In genomic region chr16:7367309-7367708, GRCh38 we compare ENCODE assay signal across 25 cellular contexts. TPM values are rescaled to one million over a fixed set of nuclear protein-coding genes. Genes with fewer than 3 reads are reported as not detected.
A peak's percentile ranks its signal among the peaks of the same experiment; 100 is the strongest.
DNase-seq lines count a peak whose midpoint lies in the region; ATAC-seq and TF ChIP-seq lines count a peak whose summit lies in the region.
"Had no signal": no experiment of that assay in that cellular context is flagged by ENCODE, and none has a peak within 500 bp of the region (broad histone marks: within the 10 kb centered on the region; RNA-seq: fewer than 3 reads in every experiment).

No MANE protein-coding gene starts in this region.

- TF ChIP-seq RAD21 in SK-N-SH (IDR thresholded peaks at IDR 0.05; ENCODE audit: low read length) = no peak

- H3K27ac Mint-ChIP-seq in glutamatergic neuron (ENCODE audit: unreplicated experiment) = peak overlapping the region; percentile 41
- H3K27ac Mint-ChIP-seq: CD14-positive monocyte; CD4-positive, alpha-beta memory T cell; CD4-positive, CD25-positive, alpha-beta regulatory T cell; CD8-positive, alpha-beta memory T cell had no signal

- H3K4me3 ChIP-seq in SK-N-SH (ENCODE audit: low read depth in 2 of 2, low read length in 1 of 2) = no peak overlapping the region
- H3K4me3 ChIP-seq: A549, BLaER1 had no signal

- no peaks in the 10 kb centered on the region for H3K9me2 ChIP-seq in SK-N-SH

- H3K4me2 ChIP-seq in SK-N-SH = no peak overlapping the region
- H3K4me2 ChIP-seq: A549, BLaER1 had no signal

- POLR2A ChIA-PET in SK-N-SH (lab: Yijun Ruan, JAX) = no interaction called here

- peaks cover 2% of the 10 kb centered on the region for H3K27me3 Mint-ChIP-seq in glutamatergic neuron (ENCODE audit: unreplicated experiment)
- H3K27me3 Mint-ChIP-seq: CD4-positive, alpha-beta memory T cell; CD4-positive, CD25-positive, alpha-beta regulatory T cell; CD8-positive, alpha-beta memory T cell had no signal

- 0 out of 4 replicates have a peak, but pooled peaks of 1 of the 2 experiments have one; percentile 5 for TF ChIP-seq EP300 in SK-N-SH (IDR thresholded peaks at IDR 0.05; ENCODE audit: borderline replicate concordance in 1 of 2, low read depth in 1 of 2, low read length in 1 of 2)

- in situ Hi-C loops in G401 (cut with HindIII; ENCODE audit: low sequenced_read_pairs) = no loop called here

- H2AFZ ChIP-seq in SK-N-SH (ENCODE audit: low read depth) = no peak overlapping the region

- TF ChIP-seq CTCF in SK-N-SH (IDR thresholded peaks at IDR 0.05) (no peak), glutamatergic neuron (IDR thresholded peaks at IDR 0.05; ENCODE audit: partially characterized antibody, unreplicated experiment) (no peak)

- H3K36me3 Mint-ChIP-seq in glutamatergic neuron (ENCODE audit: unreplicated experiment) = no peaks in the 10 kb centered on the region
- H3K36me3 Mint-ChIP-seq: CD14-positive monocyte; CD4-positive, alpha-beta memory T cell; CD4-positive, CD25-positive, alpha-beta regulatory T cell; CD8-positive, alpha-beta memory T cell had no signal

- no peaks in the 10 kb centered on the region for H3K27me3 ChIP-seq in SK-N-SH (ENCODE audit: insufficient read depth)
- H3K27me3 ChIP-seq: BE2C, BLaER1 had no signal

- H3F3A ChIP-seq in SK-N-SH (replicated peaks; ENCODE audit: insufficient read depth) = no peaks in the 10 kb centered on the region

- no peak overlapping the region for H3K27ac ChIP-seq in SK-N-SH (ENCODE audit: low read depth in 2 of 2, low read length in 1 of 2)
- H3K27ac ChIP-seq: A549, BLaER1 had no signal

- no peak overlapping the region for H3K9ac ChIP-seq in SK-N-SH
- H3K9ac ChIP-seq: BLaER1 had no signal

- CTCF ChIA-PET in SK-N-SH (lab: Yijun Ruan, JAX) = interaction anchor here (1.1 kb wide), 1 partner anchor 12 kb away, joined by 4 read pairs; no protein-coding TSS in a partner anchor

- peaks cover 11% of the 10 kb centered on the region for H3K9me3 Mint-ChIP-seq in glutamatergic neuron (ENCODE audit: unreplicated experiment)

- peaks cover 0 to 29% of the 10 kb centered on the region in 2 experiments; a peak in 2 of 4 replicates for H3K4me1 ChIP-seq in SK-N-SH (ENCODE audit: control insufficient read depth in 1 of 2, insufficient read depth in 2 of 2, low read depth in 1 of 2, low read length in 1 of 2)
- H3K4me1 ChIP-seq: A549, BE2C had no signal

- no peaks in the 10 kb centered on the region for H3K79me2 ChIP-seq in SK-N-SH (ENCODE audit: insufficient read depth)

- H3K36me3 ChIP-seq in SK-N-SH (replicated peaks in 1 of 2; ENCODE audit: control insufficient read depth in 1 of 2, insufficient read depth in 2 of 2, low read length in 1 of 2) = no peaks in the 10 kb centered on the region
- H3K36me3 ChIP-seq: BE2C, BLaER1 had no signal

- DNase-seq in SK-N-SH = no peak
- DNase-seq in Ammon's horn (ENCODE audit: low spot score) = peak; percentile 25
- DNase-seq in G401 (ENCODE audit: low spot score) = peak; percentile 56
- DNase-seq in glutamatergic neuron = no peak
- no peak for DNase-seq in NCI-H510A (lab: John Stamatoyannopoulos, UW)
- DNase-seq: AML-193; BE2C; CD4-positive, alpha-beta memory T cell; CD4-positive, CD25-positive, alpha-beta regulatory T cell; CD8-positive, alpha-beta memory T cell; COR-L47; DMS 273 treated with DMSO at 0.1 percent for 48 hours; DMS153; DMS53; DMS79; DND-41; EL; GF-D8 had no signal

- no peak for ATAC-seq in SK-N-SH treated with all-trans-retinoic acid at 6 μM for 48 hours
- no peak for ATAC-seq in HG02798 (IDR thresholded peaks at IDR 0.05; ENCODE audit: poor library complexity, unreplicated experiment)
- ATAC-seq: A549 had no signal

- no peaks in the 10 kb centered on the region for H3K9me3 ChIP-seq in SK-N-SH
- H3K9me3 ChIP-seq: A549, BE2C, BLaER1 had no signal

- H4K20me1 ChIP-seq in SK-N-SH (ENCODE audit: insufficient read depth) = no peaks in the 10 kb centered on the region
- H4K20me1 ChIP-seq: BLaER1 had no signal

- peaks cover 20% of the 10 kb centered on the region for H3K4me1 Mint-ChIP-seq in glutamatergic neuron (ENCODE audit: low read depth, unreplicated experiment)
- H3K4me1 Mint-ChIP-seq: CD14-positive monocyte; CD4-positive, alpha-beta memory T cell; CD4-positive, CD25-positive, alpha-beta regulatory T cell; CD8-positive, alpha-beta memory T cell had no signal

- WGBS in SK-N-SH (ENCODE audit: low lambda C conversion rate) = 3% methylated on average over 3 of the region's 3 CpGs

- no peak overlapping the region for H3K4me3 Mint-ChIP-seq in glutamatergic neuron (ENCODE audit: unreplicated experiment)
- H3K4me3 Mint-ChIP-seq: CD14-positive monocyte; CD4-positive, alpha-beta memory T cell; CD8-positive, alpha-beta memory T cell had no signal

TF ChIP-seq in SK-N-SH, 30 proteins besides CTCF, POLR2A, EP300 and RAD21:
- TF ChIP-seq USF2 (IDR thresholded peaks at IDR 0.05; ENCODE audit: borderline replicate concordance, low read depth, low read length) = no peak
- TF ChIP-seq GATA2 (CRISPR knock-in tag; IDR thresholded peaks at IDR 0.05) = peak; percentile 56

TF ChIP-seq in SK-N-SH treated with all-trans-retinoic acid at 6 μM for 48 hours, 23 proteins besides CTCF, POLR2A, EP300 and RAD21:
- TF ChIP-seq TCF4 (CRISPR knock-in tag; IDR thresholded peaks at IDR 0.05; ENCODE audit: borderline replicate concordance) = no peak
- TF ChIP-seq, protein P1, sequence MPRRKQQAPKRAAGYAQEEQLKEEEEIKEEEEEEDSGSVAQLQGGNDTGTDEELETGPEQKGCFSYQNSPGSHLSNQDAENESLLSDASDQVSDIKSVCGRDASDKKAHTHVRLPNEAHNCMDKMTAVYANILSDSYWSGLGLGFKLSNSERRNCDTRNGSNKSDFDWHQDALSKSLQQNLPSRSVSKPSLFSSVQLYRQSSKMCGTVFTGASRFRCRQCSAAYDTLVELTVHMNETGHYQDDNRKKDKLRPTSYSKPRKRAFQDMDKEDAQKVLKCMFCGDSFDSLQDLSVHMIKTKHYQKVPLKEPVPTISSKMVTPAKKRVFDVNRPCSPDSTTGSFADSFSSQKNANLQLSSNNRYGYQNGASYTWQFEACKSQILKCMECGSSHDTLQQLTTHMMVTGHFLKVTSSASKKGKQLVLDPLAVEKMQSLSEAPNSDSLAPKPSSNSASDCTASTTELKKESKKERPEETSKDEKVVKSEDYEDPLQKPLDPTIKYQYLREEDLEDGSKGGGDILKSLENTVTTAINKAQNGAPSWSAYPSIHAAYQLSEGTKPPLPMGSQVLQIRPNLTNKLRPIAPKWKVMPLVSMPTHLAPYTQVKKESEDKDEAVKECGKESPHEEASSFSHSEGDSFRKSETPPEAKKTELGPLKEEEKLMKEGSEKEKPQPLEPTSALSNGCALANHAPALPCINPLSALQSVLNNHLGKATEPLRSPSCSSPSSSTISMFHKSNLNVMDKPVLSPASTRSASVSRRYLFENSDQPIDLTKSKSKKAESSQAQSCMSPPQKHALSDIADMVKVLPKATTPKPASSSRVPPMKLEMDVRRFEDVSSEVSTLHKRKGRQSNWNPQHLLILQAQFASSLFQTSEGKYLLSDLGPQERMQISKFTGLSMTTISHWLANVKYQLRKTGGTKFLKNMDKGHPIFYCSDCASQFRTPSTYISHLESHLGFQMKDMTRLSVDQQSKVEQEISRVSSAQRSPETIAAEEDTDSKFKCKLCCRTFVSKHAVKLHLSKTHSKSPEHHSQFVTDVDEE (CRISPR knock-in tag; IDR thresholded peaks at IDR 0.05) = no peak
- no peak for TF ChIP-seq PPARA (CRISPR knock-in tag; IDR thresholded peaks at IDR 0.05; ENCODE audit: borderline replicate concordance)
- no peak for TF ChIP-seq OSR1 (CRISPR knock-in tag; IDR thresholded peaks at IDR 0.05)
- no peak for TF ChIP-seq GLIS3 (CRISPR knock-in tag; IDR thresholded peaks at IDR 0.05)
- no peak for TF ChIP-seq SNAI2 (CRISPR knock-in tag; IDR thresholded peaks at IDR 0.05)

RNA-seq across cellular contexts. Expression of gene RBFOX1, which starts 34.7 kb away (rescaled TPM):
- polyA plus RNA-seq in SK-N-SH (2012; rRNA removed) = not detected in 2 replicates
- polyA plus RNA-seq in SK-N-SH (2012; cell fraction: cytosol; rRNA removed) = not detected in 2 replicates
- polyA plus RNA-seq in SK-N-SH (2012; cell fraction: nucleus; rRNA removed) = not detected in 2 replicates
- not detected in 2 replicates for total RNA-seq in G401 (2014; rRNA removed; shearing (Covaris generic))
- total RNA-seq in glutamatergic neuron (ENCODE audit: unreplicated experiment) = 30.5 TPM
- total RNA-seq: A172; CD4-positive, alpha-beta memory T cell; CD4-positive, CD25-positive, alpha-beta regulatory T cell; CD8-positive, alpha-beta memory T cell; Daoy had no signal
- polyA plus RNA-seq: A549; CD14-positive monocyte; CD4-positive, alpha-beta memory T cell; CD4-positive, CD25-positive, alpha-beta regulatory T cell; CD8-positive, alpha-beta memory T cell had no signal

Comparison
In these comparisons a context has a peak if more than half of its experiments do, and no peak if none do; other contexts are left out.
1. DNase-seq: peak in Ammon's horn (single experiment) and G401 (single experiment); none in SK-N-SH (single experiment), glutamatergic neuron (single experiment) and NCI-H510A (single experiment).
2. RNA of gene RBFOX1, which starts 34.7 kb away (total RNA-seq): 30.5 TPM in glutamatergic neuron (single experiment); not detected in G401; every median in the first group is over 10 times any median in the second.